ENCODE assay signal across 1 cellular context in genomic region chr10:14244147-14244546, GRCh38.
TF ChIP-seq lines count a peak whose summit lies in the region.

No MANE protein-coding gene starts in this region.

TF ChIP-seq in WTC11, 78 proteins besides CTCF, POLR2A, EP300 and RAD21 (continued from another document):
- no peak for TF ChIP-seq ATF2 (CRISPR knock-in tag; IDR thresholded peaks at IDR 0.05; ENCODE audit: borderline replicate concordance, low read depth)
- no peak for TF ChIP-seq HMGXB4 (CRISPR knock-in tag; IDR thresholded peaks at IDR 0.05)
- TF ChIP-seq PREB (CRISPR knock-in tag; IDR thresholded peaks at IDR 0.05; ENCODE audit: borderline replicate concordance): no peak
TF ChIP-seq in WTC11: peak in this region for 0.
